18 cellular contexts compared by ENCODE assay signal in the genomic region with DNA sequence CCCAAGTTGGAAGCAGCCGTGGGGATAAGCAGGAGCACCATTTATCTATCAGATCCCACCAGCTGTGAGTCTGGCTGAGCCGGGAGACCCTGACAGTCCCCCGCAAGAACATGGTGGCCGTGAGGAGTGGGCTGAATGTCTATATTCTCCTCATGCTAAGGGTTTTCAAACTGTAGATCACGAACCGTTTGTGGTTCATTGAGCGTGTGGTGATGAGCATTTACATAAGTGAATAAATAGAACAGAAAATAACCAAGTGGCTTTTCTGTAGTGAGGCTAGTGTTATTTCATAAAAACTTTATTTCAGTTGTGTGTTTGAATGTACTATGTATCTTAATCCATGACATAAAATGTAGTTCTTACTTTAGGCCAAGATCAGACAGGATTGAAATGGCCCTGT.
"Had no signal": no experiment of that assay in that cellular context is flagged by ENCODE, and none has a peak within 500 bp of the region (broad histone marks: within the 10 kb centered on the region; RNA-seq: fewer than 3 reads in every experiment).

No MANE protein-coding gene starts in this region.

- H3K27me3 Mint-ChIP-seq: activated naive CD4-positive, alpha-beta T cell treated with anti-CD3 and anti-CD28 coated beads, Interleukin-2, amount 50 U/mL, for 24 hours had no signal

- DNase-seq: activated CD4-positive, alpha-beta T cell treated with anti-CD3 and anti-CD28 coated beads for 1 hour; activated CD4-positive, alpha-beta T cell treated with anti-CD3 and anti-CD28 coated beads, Interleukin-2, amount 50 U/mL, for 1 hour; activated CD8-positive, alpha-beta T cell treated with anti-CD3 and anti-CD28 coated beads, Interleukin-2, amount 10 ng/mL, durations not matched to agents 7 days and 5 days; activated gamma-delta T cell treated with Interleukin-2 at 50 U/mL for 16 hours; anterior cingulate cortex; body of pancreas; lower lobe of right lung; natural killer cell; retina; sigmoid colon; stimulated activated CD4-positive, alpha-beta T cell treated with anti-CD3 and anti-CD28 coated beads, Interleukin-2, amount 100 ng/mL, for 48 hours; stimulated activated CD8-positive, alpha-beta memory T cell treated with anti-CD3 and anti-CD28 coated beads, Interleukin-4, amount 100 ng/mL, for 48 hours; stimulated activated naive CD4-positive, alpha-beta T cell; testis; trophoblast cell; uterus had no signal

- H3K4me3 ChIP-seq: body of pancreas, lower lobe of right lung, sigmoid colon, testis, uterus had no signal

- H3K4me1 Mint-ChIP-seq: activated naive CD4-positive, alpha-beta T cell treated with anti-CD3 and anti-CD28 coated beads, Interleukin-2, amount 50 U/mL, for 24 hours; natural killer cell had no signal

- H3K27me3 ChIP-seq: body of pancreas, sigmoid colon, testis, uterus had no signal

- H3K9me3 Mint-ChIP-seq: activated naive CD4-positive, alpha-beta T cell treated with anti-CD3 and anti-CD28 coated beads, Interleukin-2, amount 50 U/mL, for 24 hours; natural killer cell had no signal

- H3K4me3 Mint-ChIP-seq: activated CD8-positive, alpha-beta T cell treated with anti-CD3 and anti-CD28 coated beads, Interleukin-2, amount 10 ng/mL, durations not matched to agents 7 days and 5 days; activated naive CD4-positive, alpha-beta T cell treated with anti-CD3 and anti-CD28 coated beads, Interleukin-2, amount 50 U/mL, for 24 hours; natural killer cell had no signal

- H3K27ac Mint-ChIP-seq: activated CD8-positive, alpha-beta T cell treated with anti-CD3 and anti-CD28 coated beads, Interleukin-2, amount 10 ng/mL, durations not matched to agents 7 days and 5 days; activated naive CD4-positive, alpha-beta T cell treated with anti-CD3 and anti-CD28 coated beads, Interleukin-2, amount 50 U/mL, for 24 hours; natural killer cell had no signal

- H3K27ac ChIP-seq: lower lobe of right lung, sigmoid colon, testis, uterus, VCaP had no signal

- H3K9me3 ChIP-seq: body of pancreas, lower lobe of right lung, sigmoid colon, testis, uterus had no signal

- ATAC-seq: activated CD8-positive, alpha-beta T cell treated with anti-CD3 and anti-CD28 coated beads, Interleukin-2, amount 10 ng/mL, durations not matched to agents 7 days and 5 days; body of pancreas; lower lobe of right lung; natural killer cell had no signal

- H3K36me3 Mint-ChIP-seq: activated naive CD4-positive, alpha-beta T cell treated with anti-CD3 and anti-CD28 coated beads, Interleukin-2, amount 50 U/mL, for 24 hours; natural killer cell had no signal

- H3K36me3 ChIP-seq: lower lobe of right lung, sigmoid colon, uterus had no signal
